21 cellular contexts compared by ENCODE assay signal in the genomic region with DNA sequence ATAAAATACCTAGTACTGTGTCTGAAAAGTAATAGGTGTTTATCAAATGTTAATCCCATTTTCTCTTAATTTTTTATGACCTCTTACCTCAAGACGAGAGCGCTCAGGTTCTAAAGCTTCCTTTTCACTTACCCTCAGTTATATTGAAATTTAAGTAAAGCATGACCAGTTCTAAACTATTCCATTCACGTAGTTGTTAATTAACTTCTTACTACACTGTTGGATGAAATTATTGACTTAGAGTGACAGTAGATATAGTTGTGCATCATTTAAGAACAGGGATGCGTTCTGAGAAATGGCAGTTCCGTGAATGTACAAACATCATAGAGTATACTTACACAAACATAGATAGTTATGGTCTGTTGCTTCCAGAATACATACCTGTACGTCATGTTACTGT. TPM values are rescaled to one million over a fixed set of nuclear protein-coding genes. Genes with fewer than 3 reads are reported as not detected.
"Had no signal": no experiment of that assay in that cellular context is flagged by ENCODE, and none has a peak within 500 bp of the region (broad histone marks: within the 10 kb centered on the region; RNA-seq: fewer than 3 reads in every experiment).

No MANE protein-coding gene starts in this region.

- H3K9me3 Mint-ChIP-seq: naive thymus-derived CD4-positive, alpha-beta T cell; stimulated activated effector memory CD8-positive, alpha-beta T cell treated with anti-CD3 and anti-CD28 coated beads, Interleukin-12 subunit alpha, Interleukin-12 subunit beta, amount 100 ng/mL, for 72 hours had no signal

- H3K27ac Mint-ChIP-seq: naive thymus-derived CD4-positive, alpha-beta T cell; progenitor cell of endocrine pancreas; stimulated activated effector memory CD8-positive, alpha-beta T cell treated with anti-CD3 and anti-CD28 coated beads, Interleukin-12 subunit alpha, Interleukin-12 subunit beta, amount 100 ng/mL, for 72 hours had no signal

- H3K36me3 ChIP-seq: uterus had no signal

- H3K4me1 Mint-ChIP-seq: naive thymus-derived CD4-positive, alpha-beta T cell; stimulated activated effector memory CD8-positive, alpha-beta T cell treated with anti-CD3 and anti-CD28 coated beads, Interleukin-12 subunit alpha, Interleukin-12 subunit beta, amount 100 ng/mL, for 72 hours had no signal

- H3K9me3 ChIP-seq: heart left ventricle, neutrophil, pancreas, right lobe of liver, tibial artery, upper lobe of left lung, uterus had no signal

- H3K4me1 ChIP-seq: heart left ventricle, pancreas, right lobe of liver, upper lobe of left lung, uterus had no signal

- H3K4me3 Mint-ChIP-seq: naive thymus-derived CD4-positive, alpha-beta T cell; stimulated activated effector memory CD8-positive, alpha-beta T cell treated with anti-CD3 and anti-CD28 coated beads, Interleukin-12 subunit alpha, Interleukin-12 subunit beta, amount 100 ng/mL, for 72 hours had no signal

- H3K4me3 ChIP-seq: coronary artery, dorsolateral prefrontal cortex, heart left ventricle, pancreas, right lobe of liver, tibial artery, upper lobe of left lung, uterus had no signal

- H3K27me3 ChIP-seq: dorsolateral prefrontal cortex, heart left ventricle, neutrophil, pancreas, right lobe of liver, tibial artery, upper lobe of left lung, uterus had no signal

- H3K27ac ChIP-seq: coronary artery, dorsolateral prefrontal cortex, heart left ventricle, neutrophil, pancreas, right lobe of liver, tibial artery, upper lobe of left lung, uterus had no signal

- DNase-seq: dorsolateral prefrontal cortex; effector CD8-positive, alpha-beta T cell; heart left ventricle; hippocampal formation; mammary epithelial cell; naive thymus-derived CD4-positive, alpha-beta T cell; pancreas; right lobe of liver; stimulated activated CD4-positive, alpha-beta T cell treated with anti-CD3 and anti-CD28 coated beads, Interleukin-4, amount 100 ng/mL, for 1 hour; stimulated activated CD8-positive, alpha-beta memory T cell treated with anti-CD3 and anti-CD28 coated beads, Interleukin-4, amount 100 ng/mL, for 48 hours; stimulated activated naive CD8-positive, alpha-beta T cell treated with anti-CD3 and anti-CD28 coated beads, Interleukin-15, Interleukin-2, amounts not matched to agents 100 U/mL and 50 U/mL, for 24 hours; tibial artery; upper lobe of left lung; uterus had no signal

- H3K27me3 Mint-ChIP-seq: naive thymus-derived CD4-positive, alpha-beta T cell; progenitor cell of endocrine pancreas had no signal

RNA-seq across cellular contexts. Expression of a gene that starts 20.1 kb away (rescaled TPM):
- total RNA-seq: esophagus mucosa; mononuclear cell; naive thymus-derived CD4-positive, alpha-beta T cell; progenitor cell of endocrine pancreas had no signal
- polyA plus RNA-seq: mammary epithelial cell, neural cell had no signal
